ENCODE assay signal across 8 cellular contexts in genomic region chr9:79611091-79611614, GRCh38. TPM values are rescaled to one million over a fixed set of nuclear protein-coding genes. Genes with fewer than 3 reads are reported as not detected.
DNase-seq lines count a peak whose midpoint lies in the region; ATAC-seq and TF ChIP-seq lines count a peak whose summit lies in the region.

No MANE protein-coding gene starts in this region.

- TF ChIP-seq CTCF in foreskin fibroblast (IDR thresholded peaks at IDR 0.05; ENCODE audit: low read depth, low read length), result no peak

- H3K27ac ChIP-seq in aorta (ENCODE audit: low read depth in 1 of 2, low read length in 2 of 2), result no peak overlapping the region

- no peaks in the 10 kb centered on the region for H3K9me3 ChIP-seq in aorta (ENCODE audit: control insufficient read depth, low read length)

- H3K36me3 ChIP-seq in aorta (ENCODE audit: control insufficient read depth in 1 of 2, insufficient read depth in 2 of 2, low read length in 1 of 2), result no peaks in the 10 kb centered on the region

- no peaks in the 10 kb centered on the region for H3K27me3 ChIP-seq in aorta (ENCODE audit: control insufficient read depth in 1 of 2, insufficient read depth in 2 of 2, low read length in 1 of 2)

- H3K4me3 ChIP-seq in foreskin fibroblast (ENCODE audit: low read depth in 1 of 2, low read length in 2 of 2), result no peak overlapping the region
- H3K4me3 ChIP-seq in aorta (ENCODE audit: low read length in 2 of 2), result no peak overlapping the region

- WGBS in aorta, 2 donors, result 86 to 89% methylated on average over 1 of the region's 1 CpG

- peaks cover 0 to 4% of the 10 kb centered on the region in 2 donors for H3K4me1 ChIP-seq in aorta (ENCODE audit: control insufficient read depth in 1 of 2, insufficient read depth in 2 of 2, low read length in 2 of 2)

- DNase-seq in NOMO-1 treated with DMSO at 0.1 percent for 48 hours (lab: John Stamatoyannopoulos, UW; ENCODE audit: unreplicated experiment) (peak; percentile 82), foreskin fibroblast (peak; percentile 93 to 94), aorta (no peak), NCI-H774 (lab: John Stamatoyannopoulos, UW) (no peak), SHP77 treated with DMSO at 0.1 percent for 48 hours (lab: John Stamatoyannopoulos, UW) (no peak), NCI-H510A (lab: John Stamatoyannopoulos, UW) (no peak)

- peak; percentile 81 for ATAC-seq in GM18498 (IDR thresholded peaks at IDR 0.05; ENCODE audit: unreplicated experiment)
- ATAC-seq in HG02588 (IDR thresholded peaks at IDR 0.05; ENCODE audit: unreplicated experiment), result peak; percentile 92
- peak; percentile 59 for ATAC-seq in aorta (ENCODE audit: low FRiP score)

- intact Hi-C loops in aorta (cut with DNase I), result no loop called here

RNA-seq across cellular contexts. Expression of gene TLE4, which starts 39.4 kb away (rescaled TPM):
- total RNA-seq in aorta, result 10 to 100 TPM; 36.7 to 38.3 TPM
- polyA plus RNA-seq in aorta, result 1 to 10 TPM; 6.0 to 7.9 TPM

Comparison
In these comparisons a context has a peak if more than half of its experiments do, and no peak if none do; other contexts are left out.
1. DNase-seq: peak in NOMO-1 treated with DMSO at 0.1 percent for 48 hours (single experiment) and foreskin fibroblast (2 of 2); none in aorta (0 of 2), NCI-H774 (single experiment), SHP77 treated with DMSO at 0.1 percent for 48 hours (single experiment) and NCI-H510A (single experiment).
2. Peak in every context shown above with its lines, with median percentiles within 50 percentile points of each other: ATAC-seq.